1 cellular context compared by ENCODE assay signal in the genomic region with DNA sequence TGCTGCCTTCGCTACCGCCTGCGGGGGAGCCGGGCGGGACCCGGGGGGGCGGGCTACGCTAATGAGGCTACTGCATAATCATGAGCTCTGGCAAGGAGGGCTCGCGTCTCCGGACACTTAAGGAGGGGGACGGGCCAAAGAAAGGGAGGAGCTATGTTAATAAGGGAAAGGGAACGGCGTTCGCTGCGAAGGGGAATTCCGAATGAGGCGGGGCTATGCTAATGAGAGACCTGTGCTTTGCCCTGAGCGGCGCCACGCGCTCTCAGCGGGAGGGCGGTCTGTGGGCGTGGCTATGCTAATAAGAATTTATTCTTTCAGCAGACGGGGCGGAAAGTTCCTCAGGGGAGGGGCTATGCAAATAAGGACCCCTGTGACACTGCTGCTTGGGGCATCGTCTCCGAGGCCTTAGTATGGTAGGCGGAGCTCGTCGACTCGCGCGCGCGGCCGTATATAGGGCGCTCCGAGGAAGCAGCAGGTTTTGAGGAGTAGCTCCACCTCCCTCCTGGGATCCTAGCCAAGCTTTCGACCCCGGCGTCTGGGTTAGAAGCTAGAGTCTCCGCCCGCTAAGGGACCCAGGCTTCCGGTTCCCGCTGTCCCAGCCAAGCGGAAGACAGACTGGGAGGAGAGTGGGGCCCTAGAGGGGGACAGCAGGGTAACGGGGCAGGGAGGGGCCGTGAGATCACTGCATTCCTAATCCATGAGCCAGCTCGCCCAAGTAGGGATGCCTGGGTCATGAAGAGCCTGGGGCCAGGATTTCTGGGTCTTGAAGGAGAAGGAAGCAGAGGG.
TF ChIP-seq lines count a peak whose summit lies in the region.

A gene (minus strand): TSS at position 31 of the 786 bp plus-strand sequence. CDS start 45 bp downstream, outside the sequence.

TF ChIP-seq in K562, 482 proteins besides CTCF, POLR2A, EP300 and RAD21 (continued from another document and continues in another):
- TF ChIP-seq, protein P1, sequence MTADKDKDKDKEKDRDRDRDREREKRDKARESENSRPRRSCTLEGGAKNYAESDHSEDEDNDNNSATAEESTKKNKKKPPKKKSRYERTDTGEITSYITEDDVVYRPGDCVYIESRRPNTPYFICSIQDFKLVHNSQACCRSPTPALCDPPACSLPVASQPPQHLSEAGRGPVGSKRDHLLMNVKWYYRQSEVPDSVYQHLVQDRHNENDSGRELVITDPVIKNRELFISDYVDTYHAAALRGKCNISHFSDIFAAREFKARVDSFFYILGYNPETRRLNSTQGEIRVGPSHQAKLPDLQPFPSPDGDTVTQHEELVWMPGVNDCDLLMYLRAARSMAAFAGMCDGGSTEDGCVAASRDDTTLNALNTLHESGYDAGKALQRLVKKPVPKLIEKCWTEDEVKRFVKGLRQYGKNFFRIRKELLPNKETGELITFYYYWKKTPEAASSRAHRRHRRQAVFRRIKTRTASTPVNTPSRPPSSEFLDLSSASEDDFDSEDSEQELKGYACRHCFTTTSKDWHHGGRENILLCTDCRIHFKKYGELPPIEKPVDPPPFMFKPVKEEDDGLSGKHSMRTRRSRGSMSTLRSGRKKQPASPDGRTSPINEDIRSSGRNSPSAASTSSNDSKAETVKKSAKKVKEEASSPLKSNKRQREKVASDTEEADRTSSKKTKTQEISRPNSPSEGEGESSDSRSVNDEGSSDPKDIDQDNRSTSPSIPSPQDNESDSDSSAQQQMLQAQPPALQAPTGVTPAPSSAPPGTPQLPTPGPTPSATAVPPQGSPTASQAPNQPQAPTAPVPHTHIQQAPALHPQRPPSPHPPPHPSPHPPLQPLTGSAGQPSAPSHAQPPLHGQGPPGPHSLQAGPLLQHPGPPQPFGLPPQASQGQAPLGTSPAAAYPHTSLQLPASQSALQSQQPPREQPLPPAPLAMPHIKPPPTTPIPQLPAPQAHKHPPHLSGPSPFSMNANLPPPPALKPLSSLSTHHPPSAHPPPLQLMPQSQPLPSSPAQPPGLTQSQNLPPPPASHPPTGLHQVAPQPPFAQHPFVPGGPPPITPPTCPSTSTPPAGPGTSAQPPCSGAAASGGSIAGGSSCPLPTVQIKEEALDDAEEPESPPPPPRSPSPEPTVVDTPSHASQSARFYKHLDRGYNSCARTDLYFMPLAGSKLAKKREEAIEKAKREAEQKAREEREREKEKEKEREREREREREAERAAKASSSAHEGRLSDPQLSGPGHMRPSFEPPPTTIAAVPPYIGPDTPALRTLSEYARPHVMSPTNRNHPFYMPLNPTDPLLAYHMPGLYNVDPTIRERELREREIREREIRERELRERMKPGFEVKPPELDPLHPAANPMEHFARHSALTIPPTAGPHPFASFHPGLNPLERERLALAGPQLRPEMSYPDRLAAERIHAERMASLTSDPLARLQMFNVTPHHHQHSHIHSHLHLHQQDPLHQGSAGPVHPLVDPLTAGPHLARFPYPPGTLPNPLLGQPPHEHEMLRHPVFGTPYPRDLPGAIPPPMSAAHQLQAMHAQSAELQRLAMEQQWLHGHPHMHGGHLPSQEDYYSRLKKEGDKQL (CRISPR knock-in tag; IDR thresholded peaks at IDR 0.05; ENCODE audit: borderline replicate concordance) = no peak
- TF ChIP-seq PHF21A (IDR thresholded peaks at IDR 0.05; ENCODE audit: borderline replicate concordance, low read depth) (no peak), NELFE (IDR thresholded peaks at IDR 0.05; ENCODE audit: insufficient read depth, insufficient read length) (no peak), EGR1 (conservative IDR thresholded peaks at IDR 0.05) (no peak), SMARCA5 (IDR thresholded peaks at IDR 0.05) (no peak), MBD2 (IDR thresholded peaks at IDR 0.05; ENCODE audit: borderline replicate concordance, low read depth) (peak; percentile 66), ZNF76 (CRISPR knock-in tag; IDR thresholded peaks at IDR 0.05; ENCODE audit: borderline replicate concordance) (no peak), NCOR1 (IDR thresholded peaks at IDR 0.05) (peak; percentile 63; the same call in 1 of the 2 replicates), NCOA4 (IDR thresholded peaks at IDR 0.05; ENCODE audit: partially characterized antibody) (no peak), PHB2 (IDR thresholded peaks at IDR 0.05; ENCODE audit: low read depth) (no peak), ZNF766 (CRISPR knock-in tag; conservative IDR thresholded peaks at IDR 0.05) (no peak), ZNF695 (CRISPR knock-in tag; IDR thresholded peaks at IDR 0.05) (no peak), SMARCC2 (IDR thresholded peaks at IDR 0.05; ENCODE audit: low read depth) (0 out of 2 replicates have a peak, but pooled peaks have one; percentile 32), CBX1 (IDR thresholded peaks at IDR 0.05; ENCODE audit: low read depth) (no peak), MXI1 (IDR thresholded peaks at IDR 0.05; ENCODE audit: low read depth, low read length) (no peak), RBBP5 (IDR thresholded peaks at IDR 0.05; ENCODE audit: borderline replicate concordance, insufficient read depth, low read length, poor library complexity, severe bottlenecking) (peak; percentile 20), POU5F1 (IDR thresholded peaks at IDR 0.05; ENCODE audit: borderline replicate concordance, low read depth, low read length, partially characterized antibody) (no peak), CBFA2T2 (conservative IDR thresholded peaks at IDR 0.05) (no peak), L3MBTL2 (IDR thresholded peaks at IDR 0.05) (peak; percentile 14; the same call in 1 of the 2 replicates), NFE2 (IDR thresholded peaks at IDR 0.05; ENCODE audit: low read depth) (no peak), ASH1L (IDR thresholded peaks at IDR 0.05; ENCODE audit: borderline replicate concordance, low read depth, partially characterized antibody) (no peak), CREB1 (IDR thresholded peaks at IDR 0.05) (no peak), CREB1 (CRISPR knock-in tag; IDR thresholded peaks at IDR 0.05) (peak; percentile 70; the same call in 1 of the 2 replicates), FIP1L1 (IDR thresholded peaks at IDR 0.05; ENCODE audit: low read depth, low read length, poor library complexity, severe bottlenecking) (no peak), NFXL1 (CRISPR knock-in tag; IDR thresholded peaks at IDR 0.05) (no peak), ZNF354B (CRISPR knock-in tag; IDR thresholded peaks at IDR 0.05) (no peak), TCFL5 (CRISPR knock-in tag; conservative IDR thresholded peaks at IDR 0.05) (no peak)
- TF ChIP-seq, protein P2, sequence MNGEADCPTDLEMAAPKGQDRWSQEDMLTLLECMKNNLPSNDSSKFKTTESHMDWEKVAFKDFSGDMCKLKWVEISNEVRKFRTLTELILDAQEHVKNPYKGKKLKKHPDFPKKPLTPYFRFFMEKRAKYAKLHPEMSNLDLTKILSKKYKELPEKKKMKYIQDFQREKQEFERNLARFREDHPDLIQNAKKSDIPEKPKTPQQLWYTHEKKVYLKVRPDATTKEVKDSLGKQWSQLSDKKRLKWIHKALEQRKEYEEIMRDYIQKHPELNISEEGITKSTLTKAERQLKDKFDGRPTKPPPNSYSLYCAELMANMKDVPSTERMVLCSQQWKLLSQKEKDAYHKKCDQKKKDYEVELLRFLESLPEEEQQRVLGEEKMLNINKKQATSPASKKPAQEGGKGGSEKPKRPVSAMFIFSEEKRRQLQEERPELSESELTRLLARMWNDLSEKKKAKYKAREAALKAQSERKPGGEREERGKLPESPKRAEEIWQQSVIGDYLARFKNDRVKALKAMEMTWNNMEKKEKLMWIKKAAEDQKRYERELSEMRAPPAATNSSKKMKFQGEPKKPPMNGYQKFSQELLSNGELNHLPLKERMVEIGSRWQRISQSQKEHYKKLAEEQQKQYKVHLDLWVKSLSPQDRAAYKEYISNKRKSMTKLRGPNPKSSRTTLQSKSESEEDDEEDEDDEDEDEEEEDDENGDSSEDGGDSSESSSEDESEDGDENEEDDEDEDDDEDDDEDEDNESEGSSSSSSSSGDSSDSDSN (IDR thresholded peaks at IDR 0.05; ENCODE audit: borderline replicate concordance in 1 of 2, low read depth in 2 of 2, low read length in 2 of 2) = peak in 1 of 2 experiments; percentile 55; a peak in 1 of 4 replicates
- TF ChIP-seq, protein P3, sequence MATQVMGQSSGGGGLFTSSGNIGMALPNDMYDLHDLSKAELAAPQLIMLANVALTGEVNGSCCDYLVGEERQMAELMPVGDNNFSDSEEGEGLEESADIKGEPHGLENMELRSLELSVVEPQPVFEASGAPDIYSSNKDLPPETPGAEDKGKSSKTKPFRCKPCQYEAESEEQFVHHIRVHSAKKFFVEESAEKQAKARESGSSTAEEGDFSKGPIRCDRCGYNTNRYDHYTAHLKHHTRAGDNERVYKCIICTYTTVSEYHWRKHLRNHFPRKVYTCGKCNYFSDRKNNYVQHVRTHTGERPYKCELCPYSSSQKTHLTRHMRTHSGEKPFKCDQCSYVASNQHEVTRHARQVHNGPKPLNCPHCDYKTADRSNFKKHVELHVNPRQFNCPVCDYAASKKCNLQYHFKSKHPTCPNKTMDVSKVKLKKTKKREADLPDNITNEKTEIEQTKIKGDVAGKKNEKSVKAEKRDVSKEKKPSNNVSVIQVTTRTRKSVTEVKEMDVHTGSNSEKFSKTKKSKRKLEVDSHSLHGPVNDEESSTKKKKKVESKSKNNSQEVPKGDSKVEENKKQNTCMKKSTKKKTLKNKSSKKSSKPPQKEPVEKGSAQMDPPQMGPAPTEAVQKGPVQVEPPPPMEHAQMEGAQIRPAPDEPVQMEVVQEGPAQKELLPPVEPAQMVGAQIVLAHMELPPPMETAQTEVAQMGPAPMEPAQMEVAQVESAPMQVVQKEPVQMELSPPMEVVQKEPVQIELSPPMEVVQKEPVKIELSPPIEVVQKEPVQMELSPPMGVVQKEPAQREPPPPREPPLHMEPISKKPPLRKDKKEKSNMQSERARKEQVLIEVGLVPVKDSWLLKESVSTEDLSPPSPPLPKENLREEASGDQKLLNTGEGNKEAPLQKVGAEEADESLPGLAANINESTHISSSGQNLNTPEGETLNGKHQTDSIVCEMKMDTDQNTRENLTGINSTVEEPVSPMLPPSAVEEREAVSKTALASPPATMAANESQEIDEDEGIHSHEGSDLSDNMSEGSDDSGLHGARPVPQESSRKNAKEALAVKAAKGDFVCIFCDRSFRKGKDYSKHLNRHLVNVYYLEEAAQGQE (CRISPR knock-in tag; IDR thresholded peaks at IDR 0.05; ENCODE audit: low read depth) = no peak
- TF ChIP-seq, protein P4, sequence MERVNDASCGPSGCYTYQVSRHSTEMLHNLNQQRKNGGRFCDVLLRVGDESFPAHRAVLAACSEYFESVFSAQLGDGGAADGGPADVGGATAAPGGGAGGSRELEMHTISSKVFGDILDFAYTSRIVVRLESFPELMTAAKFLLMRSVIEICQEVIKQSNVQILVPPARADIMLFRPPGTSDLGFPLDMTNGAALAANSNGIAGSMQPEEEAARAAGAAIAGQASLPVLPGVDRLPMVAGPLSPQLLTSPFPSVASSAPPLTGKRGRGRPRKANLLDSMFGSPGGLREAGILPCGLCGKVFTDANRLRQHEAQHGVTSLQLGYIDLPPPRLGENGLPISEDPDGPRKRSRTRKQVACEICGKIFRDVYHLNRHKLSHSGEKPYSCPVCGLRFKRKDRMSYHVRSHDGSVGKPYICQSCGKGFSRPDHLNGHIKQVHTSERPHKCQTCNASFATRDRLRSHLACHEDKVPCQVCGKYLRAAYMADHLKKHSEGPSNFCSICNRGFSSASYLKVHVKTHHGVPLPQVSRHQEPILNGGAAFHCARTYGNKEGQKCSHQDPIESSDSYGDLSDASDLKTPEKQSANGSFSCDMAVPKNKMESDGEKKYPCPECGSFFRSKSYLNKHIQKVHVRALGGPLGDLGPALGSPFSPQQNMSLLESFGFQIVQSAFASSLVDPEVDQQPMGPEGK (CRISPR knock-in tag; IDR thresholded peaks at IDR 0.05; ENCODE audit: borderline replicate concordance) = no peak
- TF ChIP-seq, protein P5, sequence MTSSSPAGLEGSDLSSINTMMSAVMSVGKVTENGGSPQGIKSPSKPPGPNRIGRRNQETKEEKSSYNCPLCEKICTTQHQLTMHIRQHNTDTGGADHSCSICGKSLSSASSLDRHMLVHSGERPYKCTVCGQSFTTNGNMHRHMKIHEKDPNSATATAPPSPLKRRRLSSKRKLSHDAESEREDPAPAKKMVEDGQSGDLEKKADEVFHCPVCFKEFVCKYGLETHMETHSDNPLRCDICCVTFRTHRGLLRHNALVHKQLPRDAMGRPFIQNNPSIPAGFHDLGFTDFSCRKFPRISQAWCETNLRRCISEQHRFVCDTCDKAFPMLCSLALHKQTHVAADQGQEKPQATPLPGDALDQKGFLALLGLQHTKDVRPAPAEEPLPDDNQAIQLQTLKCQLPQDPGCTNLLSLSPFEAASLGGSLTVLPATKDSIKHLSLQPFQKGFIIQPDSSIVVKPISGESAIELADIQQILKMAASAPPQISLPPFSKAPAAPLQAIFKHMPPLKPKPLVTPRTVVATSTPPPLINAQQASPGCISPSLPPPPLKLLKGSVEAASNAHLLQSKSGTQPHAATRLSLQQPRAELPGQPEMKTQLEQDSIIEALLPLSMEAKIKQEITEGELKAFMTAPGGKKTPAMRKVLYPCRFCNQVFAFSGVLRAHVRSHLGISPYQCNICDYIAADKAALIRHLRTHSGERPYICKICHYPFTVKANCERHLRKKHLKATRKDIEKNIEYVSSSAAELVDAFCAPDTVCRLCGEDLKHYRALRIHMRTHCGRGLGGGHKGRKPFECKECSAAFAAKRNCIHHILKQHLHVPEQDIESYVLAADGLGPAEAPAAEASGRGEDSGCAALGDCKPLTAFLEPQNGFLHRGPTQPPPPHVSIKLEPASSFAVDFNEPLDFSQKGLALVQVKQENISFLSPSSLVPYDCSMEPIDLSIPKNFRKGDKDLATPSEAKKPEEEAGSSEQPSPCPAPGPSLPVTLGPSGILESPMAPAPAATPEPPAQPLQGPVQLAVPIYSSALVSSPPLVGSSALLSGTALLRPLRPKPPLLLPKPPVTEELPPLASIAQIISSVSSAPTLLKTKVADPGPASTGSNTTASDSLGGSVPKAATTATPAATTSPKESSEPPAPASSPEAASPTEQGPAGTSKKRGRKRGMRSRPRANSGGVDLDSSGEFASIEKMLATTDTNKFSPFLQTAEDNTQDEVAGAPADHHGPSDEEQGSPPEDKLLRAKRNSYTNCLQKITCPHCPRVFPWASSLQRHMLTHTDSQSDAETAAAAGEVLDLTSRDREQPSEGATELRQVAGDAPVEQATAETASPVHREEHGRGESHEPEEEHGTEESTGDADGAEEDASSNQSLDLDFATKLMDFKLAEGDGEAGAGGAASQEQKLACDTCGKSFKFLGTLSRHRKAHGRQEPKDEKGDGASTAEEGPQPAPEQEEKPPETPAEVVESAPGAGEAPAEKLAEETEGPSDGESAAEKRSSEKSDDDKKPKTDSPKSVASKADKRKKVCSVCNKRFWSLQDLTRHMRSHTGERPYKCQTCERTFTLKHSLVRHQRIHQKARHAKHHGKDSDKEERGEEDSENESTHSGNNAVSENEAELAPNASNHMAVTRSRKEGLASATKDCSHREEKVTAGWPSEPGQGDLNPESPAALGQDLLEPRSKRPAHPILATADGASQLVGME (CRISPR knock-in tag; IDR thresholded peaks at IDR 0.05) = no peak
- TF ChIP-seq, protein P6, sequence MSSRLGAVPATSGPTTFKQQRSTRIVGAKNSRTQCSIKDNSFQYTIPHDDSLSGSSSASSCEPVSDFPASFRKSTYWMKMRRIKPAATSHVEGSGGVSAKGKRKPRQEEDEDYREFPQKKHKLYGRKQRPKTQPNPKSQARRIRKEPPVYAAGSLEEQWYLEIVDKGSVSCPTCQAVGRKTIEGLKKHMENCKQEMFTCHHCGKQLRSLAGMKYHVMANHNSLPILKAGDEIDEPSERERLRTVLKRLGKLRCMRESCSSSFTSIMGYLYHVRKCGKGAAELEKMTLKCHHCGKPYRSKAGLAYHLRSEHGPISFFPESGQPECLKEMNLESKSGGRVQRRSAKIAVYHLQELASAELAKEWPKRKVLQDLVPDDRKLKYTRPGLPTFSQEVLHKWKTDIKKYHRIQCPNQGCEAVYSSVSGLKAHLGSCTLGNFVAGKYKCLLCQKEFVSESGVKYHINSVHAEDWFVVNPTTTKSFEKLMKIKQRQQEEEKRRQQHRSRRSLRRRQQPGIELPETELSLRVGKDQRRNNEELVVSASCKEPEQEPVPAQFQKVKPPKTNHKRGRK (tag; IDR thresholded peaks at IDR 0.05) = no peak
